ENCODE assay signal across 21 cellular contexts in the genomic region with DNA sequence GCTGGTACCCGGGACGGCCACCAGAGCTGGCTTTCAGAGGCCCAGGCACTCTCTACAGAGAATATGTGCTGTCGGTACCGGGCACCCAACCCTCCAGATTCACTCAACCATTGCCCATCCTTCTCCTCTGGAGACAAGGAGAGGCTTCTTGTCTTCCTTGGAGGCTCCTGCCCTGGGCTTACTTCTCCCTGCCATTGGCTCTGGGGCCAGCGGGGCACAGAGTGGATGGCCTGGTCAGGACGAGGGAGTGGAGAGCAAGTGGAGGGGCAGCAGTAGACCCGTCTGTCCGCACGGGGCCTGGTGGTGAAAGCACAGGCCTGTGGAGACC.
DNase-seq lines count a peak whose midpoint lies in the region; ATAC-seq and TF ChIP-seq lines count a peak whose summit lies in the region.
"Had no signal": no experiment of that assay in that cellular context is flagged by ENCODE, and none has a peak within 500 bp of the region (broad histone marks: within the 10 kb centered on the region; RNA-seq: fewer than 3 reads in every experiment).

No MANE protein-coding gene starts in this region.

- H3K27me3 ChIP-seq in breast epithelium: no peaks in the 10 kb centered on the region
- no peaks in the 10 kb centered on the region for H3K27me3 ChIP-seq in thyroid gland
- H3K27me3 ChIP-seq: sigmoid colon had no signal

- H3K36me3 ChIP-seq in breast epithelium: no peaks in the 10 kb centered on the region
- H3K36me3 ChIP-seq in mesodermal cell (ENCODE audit: control insufficient read depth, insufficient read depth, low read length): peaks cover 37% of the 10 kb centered on the region
- H3K36me3 ChIP-seq in thyroid gland: peaks cover 13 to 16% of the 10 kb centered on the region in 2 donors

- DNase-seq in MCF 10A (ENCODE audit: unreplicated experiment) (no peak), breast epithelium (ENCODE audit: low spot score in 2 of 2) (no peak), coronary artery (ENCODE audit: low spot score) (peak; percentile 68), thyroid gland (no peak), NCI-H345 (lab: John Stamatoyannopoulos, UW) (no peak), left lobe of liver (ENCODE audit: low spot score) (no peak)
- DNase-seq: activated CD4-positive, alpha-beta T cell treated with anti-CD3 and anti-CD28 coated beads, Interleukin-2, amount 10 ng/mL, durations not matched to agents 7 days and 5 days; activated T-cell treated with anti-CD3 and anti-CD28 coated beads for 4 hours; DMS53; effector memory CD8-positive, alpha-beta T cell; NCI-H1930; NCI-H510A; sigmoid colon; stimulated activated CD4-positive, alpha-beta T cell treated with anti-CD3 and anti-CD28 coated beads, Interleukin-2, amount 100 ng/mL, for 48 hours had no signal

- H3K4me1 ChIP-seq in breast epithelium (no peaks in the 10 kb centered on the region), mesodermal cell (ENCODE audit: control insufficient read depth, insufficient read depth, low read length, poor library complexity, severe bottlenecking) (peaks cover 9% of the 10 kb centered on the region), thyroid gland (peaks cover 3% of the 10 kb centered on the region in 2 donors)

- 66 to 96% methylated on average over 5 to 8 of the region's 9 CpGs for WGBS in mesodermal cell (ENCODE audit: insufficient coverage in 2 of 2), 2 experiments
- 80 to 83% methylated on average over 5 to 9 of the region's 9 CpGs for WGBS in thyroid gland, 2 donors

- H3K4me3 ChIP-seq in breast epithelium (no peak overlapping the region), coronary artery (no peak overlapping the region), mesodermal cell (ENCODE audit: extremely low read depth, insufficient read depth, low read length, poor library complexity, severe bottlenecking) (no peak overlapping the region), thyroid gland (replicated peaks in 1 of 3) (no peak overlapping the region)
- H3K4me3 ChIP-seq: sigmoid colon, SK-N-MC had no signal

- peaks cover 6% of the 10 kb centered on the region for H3K4me1 Mint-ChIP-seq in MCF 10A (ENCODE audit: insufficient read depth, unreplicated experiment)
- H3K4me1 Mint-ChIP-seq: activated CD4-positive, alpha-beta T cell treated with anti-CD3 and anti-CD28 coated beads, Interleukin-2, amount 10 ng/mL, durations not matched to agents 7 days and 5 days had no signal

- no peak for TF ChIP-seq POLR2A in breast epithelium (IDR thresholded peaks at IDR 0.05)
- no peak for TF ChIP-seq POLR2A in thyroid gland (IDR thresholded peaks at IDR 0.05)

- H3K27ac ChIP-seq in breast epithelium: peak overlapping the region in 1 of 2 donors; percentile 76
- peak overlapping the region in 1 of 2 donors; percentile 60 for H3K27ac ChIP-seq in coronary artery
- peak overlapping the region; percentile 16 for H3K27ac ChIP-seq in mesodermal cell (ENCODE audit: low read depth, low read length, severe bottlenecking)
- peak overlapping the region; percentile 19 to 53 (median 26) for H3K27ac ChIP-seq in thyroid gland
- H3K27ac ChIP-seq: 22Rv1, C4-2B, SK-N-MC had no signal

- H3K4me3 Mint-ChIP-seq in MCF 10A (ENCODE audit: unreplicated experiment): no peak overlapping the region
- H3K4me3 Mint-ChIP-seq: activated CD4-positive, alpha-beta T cell treated with anti-CD3 and anti-CD28 coated beads, Interleukin-2, amount 10 ng/mL, durations not matched to agents 7 days and 5 days; activated naive CD4-positive, alpha-beta T cell treated with anti-CD3 and anti-CD28 coated beads, Interleukin-2, amount 50 U/mL, for 24 hours; nephron had no signal

- no peaks in the 10 kb centered on the region for H3K9me3 Mint-ChIP-seq in MCF 10A (ENCODE audit: unreplicated experiment)
- H3K9me3 Mint-ChIP-seq: activated CD4-positive, alpha-beta T cell treated with anti-CD3 and anti-CD28 coated beads, Interleukin-2, amount 10 ng/mL, durations not matched to agents 7 days and 5 days; activated naive CD4-positive, alpha-beta T cell treated with anti-CD3 and anti-CD28 coated beads, Interleukin-2, amount 50 U/mL, for 24 hours; effector memory CD8-positive, alpha-beta T cell; nephron had no signal

- BruUV-seq in MCF 10A (replicated peaks; lab: Mats Ljungman, UMichigan): no TSS peak

- CTCF ChIA-PET in MCF 10A (lab: Yijun Ruan, JAX): no interaction called here

- peaks cover 78% of the 10 kb centered on the region for H3K36me3 Mint-ChIP-seq in MCF 10A (ENCODE audit: insufficient read depth, unreplicated experiment)

- ATAC-seq in HG03342 (IDR thresholded peaks at IDR 0.05; ENCODE audit: unreplicated experiment) (no peak), left lobe of liver (no peak)

- H3K27me3 Mint-ChIP-seq in MCF 10A (ENCODE audit: insufficient read depth, unreplicated experiment): no peaks in the 10 kb centered on the region
- H3K27me3 Mint-ChIP-seq: activated CD4-positive, alpha-beta T cell treated with anti-CD3 and anti-CD28 coated beads, Interleukin-2, amount 10 ng/mL, durations not matched to agents 7 days and 5 days; activated naive CD4-positive, alpha-beta T cell treated with anti-CD3 and anti-CD28 coated beads, Interleukin-2, amount 50 U/mL, for 24 hours; effector memory CD8-positive, alpha-beta T cell had no signal

- H3K9me3 ChIP-seq in breast epithelium (no peaks in the 10 kb centered on the region), mesodermal cell (ENCODE audit: control insufficient read depth, low read length) (no peaks in the 10 kb centered on the region), thyroid gland (no peaks in the 10 kb centered on the region)
- H3K9me3 ChIP-seq: sigmoid colon had no signal

- H3K27ac Mint-ChIP-seq in MCF 10A (ENCODE audit: low read depth, unreplicated experiment): peak overlapping the region; percentile 76
- H3K27ac Mint-ChIP-seq: activated CD4-positive, alpha-beta T cell treated with anti-CD3 and anti-CD28 coated beads, Interleukin-2, amount 10 ng/mL, durations not matched to agents 7 days and 5 days; activated naive CD4-positive, alpha-beta T cell treated with anti-CD3 and anti-CD28 coated beads, Interleukin-2, amount 50 U/mL, for 24 hours had no signal

- POLR2A ChIA-PET in MCF 10A (lab: Yijun Ruan, JAX): interaction anchor here (0.7 kb wide), 1 partner anchor 10 kb away, joined by 3 read pairs; no protein-coding TSS in a partner anchor

- intact Hi-C loops in MCF 10A (cut with micrococcal nuclease) (no loop called here), breast epithelium (cut with DNase I; ENCODE audit: low total_unique reads) (no loop called here), thyroid gland (cut with DNase I) (no loop called here)

- no peak for TF ChIP-seq CTCF in MCF 10A (IDR thresholded peaks at IDR 0.05; ENCODE audit: unreplicated experiment)
- TF ChIP-seq CTCF in breast epithelium (IDR thresholded peaks at IDR 0.05): no peak
- no peak for TF ChIP-seq CTCF in coronary artery (IDR thresholded peaks at IDR 0.05)
- no peak for TF ChIP-seq CTCF in thyroid gland (IDR thresholded peaks at IDR 0.05)
